Comparison of ENCODE assay signal across 13 cellular contexts in the genomic region with DNA sequence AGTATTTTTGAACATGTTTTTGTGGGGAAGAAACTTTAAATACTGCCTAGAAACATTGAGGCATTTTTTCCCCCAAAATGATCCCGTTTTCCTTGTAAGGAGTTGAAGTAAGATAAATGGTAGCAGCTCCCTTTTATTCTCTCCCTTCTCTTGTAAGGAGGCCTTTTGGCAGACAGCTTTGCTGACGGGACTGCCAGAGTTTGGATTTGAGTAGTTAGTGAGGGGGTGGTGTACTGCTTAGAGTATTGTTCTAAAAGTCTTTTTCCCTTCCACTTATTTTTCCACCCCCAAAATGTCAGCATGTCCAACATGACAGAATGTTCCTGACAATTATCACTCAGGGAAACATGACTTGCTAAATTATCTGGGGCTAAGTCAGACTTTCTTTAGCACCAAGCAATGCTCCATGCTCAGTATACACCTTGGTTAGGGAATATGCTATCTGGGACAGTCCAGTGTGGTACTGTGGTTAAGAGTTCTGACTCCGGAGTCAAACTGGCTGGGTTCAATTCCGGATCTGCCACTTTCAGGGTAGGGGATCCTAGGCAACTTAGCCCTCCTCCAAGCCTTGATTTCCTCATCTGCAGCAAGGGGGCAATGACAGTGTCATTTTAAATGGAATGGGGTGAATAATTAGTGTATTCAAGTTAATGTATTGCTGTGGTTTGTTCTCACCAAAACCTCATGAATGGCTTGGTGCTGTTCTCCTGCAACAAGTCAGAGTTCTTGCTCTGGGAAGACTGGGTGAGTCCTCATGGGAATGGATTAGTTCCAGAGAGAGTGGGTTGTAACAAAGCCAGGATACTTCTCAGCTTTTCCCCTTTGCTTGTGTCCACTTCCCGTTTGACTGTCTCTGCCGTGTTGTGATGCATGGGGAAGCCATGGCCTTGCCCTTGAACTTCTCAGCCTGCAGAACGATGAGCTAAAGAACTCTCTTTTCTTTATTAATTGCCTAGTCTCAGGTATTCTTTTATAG.
DNase-seq lines count a peak whose midpoint lies in the region; ATAC-seq, FAIRE-seq and TF ChIP-seq lines count a peak whose summit lies in the region.
"Had no signal": no experiment of that assay in that cellular context is flagged by ENCODE, and none has a peak within 500 bp of the region (broad histone marks: within the 10 kb centered on the region; RNA-seq: fewer than 3 reads in every experiment).

No MANE protein-coding gene starts in this region.

- FAIRE-seq in astrocyte (lab: Jason Lieb, UNC), result no peak
- FAIRE-seq: TTC549 had no signal

- H3K4me3 Mint-ChIP-seq in astrocyte (ENCODE audit: unreplicated experiment) (no peak overlapping the region), osteocyte (ENCODE audit: unreplicated experiment) (no peak overlapping the region)
- H3K4me3 Mint-ChIP-seq: neural crest cell had no signal

- 37% methylated on average over 7 of the region's 7 CpGs for WGBS in heart right ventricle, 2 donors

- no peak overlapping the region for H3K4me3 ChIP-seq in astrocyte (ENCODE audit: insufficient read depth, low read depth, low read length)
- H3K4me3 ChIP-seq in heart right ventricle, result no peak overlapping the region
- no peak overlapping the region for H3K4me3 ChIP-seq in rectal smooth muscle tissue (ENCODE audit: low read length)
- H3K4me3 ChIP-seq: MG63, PC-9 had no signal

- peak overlapping the region; percentile 72 for H3K27ac Mint-ChIP-seq in astrocyte (ENCODE audit: unreplicated experiment)
- no peak overlapping the region for H3K27ac Mint-ChIP-seq in osteocyte (ENCODE audit: unreplicated experiment)

- no peak for TF ChIP-seq CTCF in astrocyte (IDR thresholded peaks at IDR 0.05; ENCODE audit: insufficient read depth, low read depth, low read length)
- no peak for TF ChIP-seq CTCF in heart right ventricle (IDR thresholded peaks at IDR 0.05)
- no peak for TF ChIP-seq CTCF in osteocyte (IDR thresholded peaks at IDR 0.05)

- H3K9ac ChIP-seq in astrocyte (ENCODE audit: low read length), result peak overlapping the region; percentile 67
- no peak overlapping the region for H3K9ac ChIP-seq in rectal smooth muscle tissue (ENCODE audit: low read length)

- H3K27me3 Mint-ChIP-seq in astrocyte (ENCODE audit: low read depth, unreplicated experiment) (no peaks in the 10 kb centered on the region), osteocyte (ENCODE audit: unreplicated experiment) (no peaks in the 10 kb centered on the region)

- H3K27me3 ChIP-seq in astrocyte (ENCODE audit: insufficient read depth, low read length), result no peaks in the 10 kb centered on the region
- no peaks in the 10 kb centered on the region for H3K27me3 ChIP-seq in heart right ventricle
- no peaks in the 10 kb centered on the region for H3K27me3 ChIP-seq in rectal smooth muscle tissue (ENCODE audit: control insufficient read depth, insufficient read depth, low read length)
- H3K27me3 ChIP-seq: MG63 had no signal

- peaks cover 67% of the 10 kb centered on the region for H3K79me2 ChIP-seq in astrocyte (ENCODE audit: insufficient read depth, low read length)

- no peak overlapping the region for H2AFZ ChIP-seq in astrocyte (ENCODE audit: low read depth, low read length)
- H2AFZ ChIP-seq: PC-9 had no signal

- intact Hi-C loops in heart right ventricle (cut with DNase I), result loop anchor here in 1 of 10 donors (10.0 kb wide), 1 partner anchor 110 kb away; no protein-coding TSS in a partner anchor

- H3K36me3 Mint-ChIP-seq in astrocyte (ENCODE audit: low read depth, unreplicated experiment), result peaks cover 24% of the 10 kb centered on the region
- peaks cover 2% of the 10 kb centered on the region for H3K36me3 Mint-ChIP-seq in osteocyte (ENCODE audit: unreplicated experiment)

- DNase-seq in AG08395 (ENCODE audit: low spot score) (peak; percentile 61), astrocyte (ENCODE audit: low read depth) (peak; percentile 93), heart right ventricle (no peak), SK-N-DZ (ENCODE audit: low spot score) (no peak), osteocyte (ENCODE audit: extremely low spot score, unreplicated experiment) (no peak)
- DNase-seq: MG63; stimulated activated naive CD4-positive, alpha-beta T cell had no signal

- H4K20me1 ChIP-seq in astrocyte (ENCODE audit: insufficient read depth, low read length), result no peaks in the 10 kb centered on the region

- ATAC-seq in heart right ventricle (peak; percentile 5 to 57 (median 41)), HG02852 (IDR thresholded peaks at IDR 0.05; ENCODE audit: unreplicated experiment) (no peak), HG03457 (IDR thresholded peaks at IDR 0.05; ENCODE audit: unreplicated experiment) (no peak)

- peaks cover 29% of the 10 kb centered on the region for H3K4me1 ChIP-seq in astrocyte (ENCODE audit: insufficient read depth, low read length)
- H3K4me1 ChIP-seq in heart right ventricle, result peaks cover 27 to 95% (median 81%) of the 10 kb centered on the region in 9 donors
- H3K4me1 ChIP-seq in rectal smooth muscle tissue (ENCODE audit: control insufficient read depth, insufficient read depth, low read length), result peaks cover 27% of the 10 kb centered on the region

- peak overlapping the region; percentile 77 for H3K27ac ChIP-seq in astrocyte (ENCODE audit: low read depth, low read length)
- H3K27ac ChIP-seq in heart right ventricle, result peak overlapping the region; percentile 7 to 89 (median 72)
- peak overlapping the region; percentile 38 for H3K27ac ChIP-seq in rectal smooth muscle tissue (ENCODE audit: low read depth, low read length)
- H3K27ac ChIP-seq: PC-9 had no signal

- H3K9me3 ChIP-seq in astrocyte (ENCODE audit: insufficient read depth, low read depth, low read length) (no peaks in the 10 kb centered on the region), heart right ventricle (no peaks in the 10 kb centered on the region)
- H3K9me3 ChIP-seq: MG63 had no signal

- H3K4me1 Mint-ChIP-seq in astrocyte (ENCODE audit: low read depth, unreplicated experiment) (peaks cover 32% of the 10 kb centered on the region), osteocyte (ENCODE audit: unreplicated experiment) (peaks cover 46% of the 10 kb centered on the region)

- H3K36me3 ChIP-seq in astrocyte (ENCODE audit: insufficient read depth, low read length), result no peaks in the 10 kb centered on the region
- no peaks in the 10 kb centered on the region for H3K36me3 ChIP-seq in heart right ventricle
- no peaks in the 10 kb centered on the region for H3K36me3 ChIP-seq in rectal smooth muscle tissue (ENCODE audit: control insufficient read depth, insufficient read depth, low read length)
- H3K36me3 ChIP-seq: MG63 had no signal

- peak overlapping the region; percentile 6 for H3K4me2 ChIP-seq in astrocyte (ENCODE audit: low read length)
- H3K4me2 ChIP-seq: PC-9 had no signal

- no peaks in the 10 kb centered on the region for H3K9me3 Mint-ChIP-seq in astrocyte (ENCODE audit: unreplicated experiment)
- H3K9me3 Mint-ChIP-seq in osteocyte (ENCODE audit: unreplicated experiment), result no peaks in the 10 kb centered on the region
- H3K9me3 Mint-ChIP-seq: neural crest cell had no signal

Comparison
In these comparisons a context has a peak if more than half of its experiments do, and no peak if none do; other contexts are left out.
1. DNase-seq: peak in AG08395 (single experiment) and astrocyte (single experiment); none in heart right ventricle (0 of 2), SK-N-DZ (single experiment) and osteocyte (single experiment).
2. ATAC-seq: peak in heart right ventricle (8 of 8); none in HG02852 (single experiment) and HG03457 (single experiment).
3. Peak in every context shown above with its lines, with median percentiles within 50 percentile points of each other: H3K27ac ChIP-seq.